ENCODE assay signal across 1 cellular context in genomic region chrX:20266810-20267598, GRCh38.
TF ChIP-seq lines count a peak whose summit lies in the region.

TSS of gene RPS6KA3 (minus strand) at chrX:20266909. CDS start at chrX:20266632, 277 bp downstream.

TF ChIP-seq in HEK293, 187 proteins besides CTCF, POLR2A, EP300 and RAD21 (continued from another document):
- TF ChIP-seq ZNF398 (tag by site-specific recombination; IDR thresholded peaks at IDR 0.05) = peak; percentile 78
- TF ChIP-seq ZNF692 (tag by site-specific recombination; IDR thresholded peaks at IDR 0.05) = 0 out of 2 replicates have a peak, but pooled peaks have one; percentile 8
- TF ChIP-seq ZNF140 (tag by site-specific recombination; IDR thresholded peaks at IDR 0.05) = no peak
- no peak for TF ChIP-seq ZNF837 (tag by site-specific recombination; IDR thresholded peaks at IDR 0.05)
- no peak for TF ChIP-seq ZBTB1 (tag by site-specific recombination; IDR thresholded peaks at IDR 0.05)
- TF ChIP-seq ZNF274 (IDR thresholded peaks at IDR 0.05; ENCODE audit: low read length) = no peak
- TF ChIP-seq ZNF274 (tag by site-specific recombination; IDR thresholded peaks at IDR 0.05; ENCODE audit: borderline replicate concordance) = no peak
- 0 out of 2 replicates have a peak, but pooled peaks have one; percentile 56 for TF ChIP-seq KLF8 (tag by site-specific recombination; IDR thresholded peaks at IDR 0.05)
- TF ChIP-seq ZNF629 (tag by site-specific recombination; IDR thresholded peaks at IDR 0.05) = 0 out of 2 replicates have a peak, but pooled peaks have one; percentile 24
- TF ChIP-seq, protein P1, sequence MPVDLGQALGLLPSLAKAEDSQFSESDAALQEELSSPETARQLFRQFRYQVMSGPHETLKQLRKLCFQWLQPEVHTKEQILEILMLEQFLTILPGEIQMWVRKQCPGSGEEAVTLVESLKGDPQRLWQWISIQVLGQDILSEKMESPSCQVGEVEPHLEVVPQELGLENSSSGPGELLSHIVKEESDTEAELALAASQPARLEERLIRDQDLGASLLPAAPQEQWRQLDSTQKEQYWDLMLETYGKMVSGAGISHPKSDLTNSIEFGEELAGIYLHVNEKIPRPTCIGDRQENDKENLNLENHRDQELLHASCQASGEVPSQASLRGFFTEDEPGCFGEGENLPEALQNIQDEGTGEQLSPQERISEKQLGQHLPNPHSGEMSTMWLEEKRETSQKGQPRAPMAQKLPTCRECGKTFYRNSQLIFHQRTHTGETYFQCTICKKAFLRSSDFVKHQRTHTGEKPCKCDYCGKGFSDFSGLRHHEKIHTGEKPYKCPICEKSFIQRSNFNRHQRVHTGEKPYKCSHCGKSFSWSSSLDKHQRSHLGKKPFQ (tag by site-specific recombination; IDR thresholded peaks at IDR 0.05) = no peak
- peak; percentile 92 for TF ChIP-seq ZFHX2 (tag by site-specific recombination; conservative IDR thresholded peaks at IDR 0.05)
- no peak for TF ChIP-seq WT1 (tag by site-specific recombination; IDR thresholded peaks at IDR 0.05)
- no peak for TF ChIP-seq BCL6B (tag by site-specific recombination; IDR thresholded peaks at IDR 0.05)
- no peak for TF ChIP-seq ZFP37 (tag by site-specific recombination; IDR thresholded peaks at IDR 0.05)
- peak; percentile 45; the same call in 1 of the 2 replicates for TF ChIP-seq SP7 (tag by site-specific recombination; IDR thresholded peaks at IDR 0.05)
- TF ChIP-seq, protein P2, sequence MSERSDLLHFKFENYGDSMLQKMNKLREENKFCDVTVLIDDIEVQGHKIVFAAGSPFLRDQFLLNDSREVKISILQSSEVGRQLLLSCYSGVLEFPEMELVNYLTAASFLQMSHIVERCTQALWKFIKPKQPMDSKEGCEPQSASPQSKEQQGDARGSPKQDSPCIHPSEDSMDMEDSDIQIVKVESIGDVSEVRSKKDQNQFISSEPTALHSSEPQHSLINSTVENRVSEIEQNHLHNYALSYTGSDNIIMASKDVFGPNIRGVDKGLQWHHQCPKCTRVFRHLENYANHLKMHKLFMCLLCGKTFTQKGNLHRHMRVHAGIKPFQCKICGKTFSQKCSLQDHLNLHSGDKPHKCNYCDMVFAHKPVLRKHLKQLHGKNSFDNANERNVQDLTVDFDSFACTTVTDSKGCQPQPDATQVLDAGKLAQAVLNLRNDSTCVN (tag by site-specific recombination; optimal IDR thresholded peaks at IDR 0.05) = peak; percentile 97
- no peak for TF ChIP-seq ZNF157 (tag by site-specific recombination; IDR thresholded peaks at IDR 0.05)
- no peak for TF ChIP-seq REPIN1 (tag by site-specific recombination; IDR thresholded peaks at IDR 0.05; ENCODE audit: low read depth)
- TF ChIP-seq INSM2 (tag by site-specific recombination; IDR thresholded peaks at IDR 0.05) = no peak
- TF ChIP-seq SP2 (tag by site-specific recombination; IDR thresholded peaks at IDR 0.05) = peak; percentile 87
